Comparison of ENCODE assay signal across 34 cellular contexts in genomic region chr6:132725471-132725870, GRCh38. TPM values are rescaled to one million over a fixed set of nuclear protein-coding genes. Genes with fewer than 3 reads are reported as not detected.
DNase-seq lines count a peak whose midpoint lies in the region; ATAC-seq lines count a peak whose summit lies in the region.
"Had no signal": no experiment of that assay in that cellular context is flagged by ENCODE, and none has a peak within 500 bp of the region (broad histone marks: within the 10 kb centered on the region; RNA-seq: fewer than 3 reads in every experiment).

No MANE protein-coding gene starts in this region.

- no peak overlapping the region for H3K4me3 Mint-ChIP-seq in activated CD8-positive, alpha-beta memory T cell treated with anti-CD3 and anti-CD28 coated beads, Interleukin-2, amount 10 ng/mL, durations not matched to agents 7 days and 5 days
- H3K4me3 Mint-ChIP-seq: activated CD4-positive, alpha-beta T cell treated with anti-CD3 and anti-CD28 coated beads for 36 hours; activated naive CD8-positive, alpha-beta T cell treated with anti-CD3 and anti-CD28 coated beads for 36 hours; activated T-cell treated with anti-CD3 and anti-CD28 coated beads, Interleukin-2, amount 50 U/mL, for 24 hours; CD4-positive, CD25-positive, alpha-beta regulatory T cell; H9; naive B cell; stimulated activated naive CD8-positive, alpha-beta T cell treated with anti-CD3 and anti-CD28 coated beads, Interleukin-15, amount 100 ng/mL, for 72 hours had no signal

- ATAC-seq in activated CD8-positive, alpha-beta memory T cell treated with anti-CD3 and anti-CD28 coated beads, Interleukin-2, amount 10 ng/mL, durations not matched to agents 7 days and 5 days: no peak
- ATAC-seq in HG02571 (IDR thresholded peaks at IDR 0.05; ENCODE audit: unreplicated experiment): peak; percentile 15
- ATAC-seq in activated naive CD4-positive, alpha-beta T cell treated with anti-CD3 and anti-CD28 coated beads, Interleukin-2, amount 50 U/mL, for 72 hours: no peak
- ATAC-seq: A549; gastrocnemius medialis; lower lobe of right lung; sciatic nerve; stimulated activated naive CD8-positive, alpha-beta T cell treated with anti-CD3 and anti-CD28 coated beads, Interleukin-15, amount 100 ng/mL, for 72 hours had no signal

- H3K4me1 Mint-ChIP-seq in activated CD8-positive, alpha-beta memory T cell treated with anti-CD3 and anti-CD28 coated beads, Interleukin-2, amount 10 ng/mL, durations not matched to agents 7 days and 5 days: peaks cover 24% of the 10 kb centered on the region
- H3K4me1 Mint-ChIP-seq: H9, naive B cell had no signal

- peak overlapping the region; percentile 58 for H3K27ac Mint-ChIP-seq in activated CD8-positive, alpha-beta memory T cell treated with anti-CD3 and anti-CD28 coated beads, Interleukin-2, amount 10 ng/mL, durations not matched to agents 7 days and 5 days
- H3K27ac Mint-ChIP-seq in activated naive CD4-positive, alpha-beta T cell treated with anti-CD3 and anti-CD28 coated beads, Interleukin-2, amount 50 U/mL, for 72 hours: no peak overlapping the region
- H3K27ac Mint-ChIP-seq: activated CD4-positive, alpha-beta T cell treated with anti-CD3 and anti-CD28 coated beads for 36 hours; activated naive CD8-positive, alpha-beta T cell treated with anti-CD3 and anti-CD28 coated beads for 36 hours; activated T-cell treated with anti-CD3 and anti-CD28 coated beads, Interleukin-2, amount 50 U/mL, for 24 hours; CD4-positive, CD25-positive, alpha-beta regulatory T cell; H9; progenitor cell of endocrine pancreas; stimulated activated naive CD8-positive, alpha-beta T cell treated with anti-CD3 and anti-CD28 coated beads, Interleukin-15, amount 100 ng/mL, for 72 hours had no signal

- no peaks in the 10 kb centered on the region for H3K27me3 Mint-ChIP-seq in activated CD8-positive, alpha-beta memory T cell treated with anti-CD3 and anti-CD28 coated beads, Interleukin-2, amount 10 ng/mL, durations not matched to agents 7 days and 5 days
- H3K27me3 Mint-ChIP-seq: activated CD4-positive, alpha-beta T cell treated with anti-CD3 and anti-CD28 coated beads for 36 hours; activated naive CD8-positive, alpha-beta T cell treated with anti-CD3 and anti-CD28 coated beads for 36 hours; activated T-cell treated with anti-CD3 and anti-CD28 coated beads, Interleukin-2, amount 50 U/mL, for 24 hours; naive B cell; progenitor cell of endocrine pancreas; stimulated activated naive CD8-positive, alpha-beta T cell treated with anti-CD3 and anti-CD28 coated beads, Interleukin-15, amount 100 ng/mL, for 72 hours had no signal

- H3K9me3 Mint-ChIP-seq in activated CD8-positive, alpha-beta memory T cell treated with anti-CD3 and anti-CD28 coated beads, Interleukin-2, amount 10 ng/mL, durations not matched to agents 7 days and 5 days (ENCODE audit: low read depth): no peaks in the 10 kb centered on the region
- H3K9me3 Mint-ChIP-seq in activated naive CD4-positive, alpha-beta T cell treated with anti-CD3 and anti-CD28 coated beads, Interleukin-2, amount 50 U/mL, for 72 hours: no peaks in the 10 kb centered on the region
- H3K9me3 Mint-ChIP-seq: activated naive CD8-positive, alpha-beta T cell treated with anti-CD3 and anti-CD28 coated beads for 36 hours; activated T-cell treated with anti-CD3 and anti-CD28 coated beads, Interleukin-2, amount 50 U/mL, for 24 hours; H9; naive B cell; stimulated activated naive CD8-positive, alpha-beta T cell treated with anti-CD3 and anti-CD28 coated beads, Interleukin-15, amount 100 ng/mL, for 72 hours had no signal

- no peak for DNase-seq in activated CD8-positive, alpha-beta memory T cell treated with anti-CD3 and anti-CD28 coated beads, Interleukin-2, amount 10 ng/mL, durations not matched to agents 7 days and 5 days
- no peak for DNase-seq in activated CD8-positive, alpha-beta memory T cell treated with anti-CD3 and anti-CD28 coated beads for 24 hours
- DNase-seq in NCI-H146 treated with DMSO at 0.1 percent for 48 hours (lab: John Stamatoyannopoulos, UW; ENCODE audit: unreplicated experiment) (peak; percentile 19), dermis blood vessel endothelial cell (no peak), HUDEP-2 (lab: John Stamatoyannopoulos, UW; ENCODE audit: unreplicated experiment in 76 of 76) (no peak)
- DNase-seq in activated CD4-positive, alpha-beta T cell treated with anti-CD3 and anti-CD28 coated beads for 1 hour: no peak
- no peak for DNase-seq in activated naive CD4-positive, alpha-beta T cell treated with anti-CD3 and anti-CD28 coated beads, Interleukin-2, amount 50 U/mL, for 72 hours (ENCODE audit: low spot score in 2 of 2)
- DNase-seq: activated CD4-positive, alpha-beta T cell treated with anti-CD3 and anti-CD28 coated beads for 36 hours; activated effector memory CD4-positive, alpha-beta T cell treated with anti-CD3 and anti-CD28 coated beads, Interleukin-2, amount 50 U/mL, for 16 hours; activated naive CD8-positive, alpha-beta T cell treated with anti-CD3 and anti-CD28 coated beads for 36 hours; activated T-cell treated with anti-CD3 and anti-CD28 coated beads, Interleukin-2, amount 50 U/mL, for 24 hours; anterior cingulate cortex; DMS 273 treated with DMSO at 0.1 percent for 48 hours; gastrocnemius medialis; H9; KBM-7; lower lobe of right lung; midbrain; naive B cell; NCI-H1092; NCI-H2029 treated with DMSO at 0.1 percent for 48 hours; NCI-H524; nucleus accumbens; SIG-M5; stimulated activated CD8-positive, alpha-beta memory T cell treated with anti-CD3 and anti-CD28 coated beads, Interleukin-4, amount 100 ng/mL, for 48 hours; stimulated activated naive CD8-positive, alpha-beta T cell treated with anti-CD3 and anti-CD28 coated beads, Interleukin-15, amount 100 ng/mL, for 72 hours; T-helper 9 cell had no signal

- CTCF ChIA-PET in activated CD8-positive, alpha-beta memory T cell treated with anti-CD3 and anti-CD28 coated beads, Interleukin-2, amount 10 ng/mL, durations not matched to agents 7 days and 5 days (lab: Charles Lee): no interaction called here

- H3K36me3 Mint-ChIP-seq in activated CD8-positive, alpha-beta memory T cell treated with anti-CD3 and anti-CD28 coated beads, Interleukin-2, amount 10 ng/mL, durations not matched to agents 7 days and 5 days: no peaks in the 10 kb centered on the region
- no peaks in the 10 kb centered on the region for H3K36me3 Mint-ChIP-seq in activated naive CD4-positive, alpha-beta T cell treated with anti-CD3 and anti-CD28 coated beads, Interleukin-2, amount 50 U/mL, for 72 hours
- H3K36me3 Mint-ChIP-seq: activated naive CD8-positive, alpha-beta T cell treated with anti-CD3 and anti-CD28 coated beads for 36 hours; CD4-positive, CD25-positive, alpha-beta regulatory T cell had no signal

RNA-seq across cellular contexts. Expression of gene VNN1, which starts 11.6 kb away (rescaled TPM):
- total RNA-seq in activated CD8-positive, alpha-beta memory T cell treated with anti-CD3 and anti-CD28 coated beads, Interleukin-2, amount 10 ng/mL, durations not matched to agents 7 days and 5 days: not detected
- total RNA-seq in dermis blood vessel endothelial cell: not detected in 2 replicates
- total RNA-seq in activated naive CD4-positive, alpha-beta T cell treated with anti-CD3 and anti-CD28 coated beads, Interleukin-2, amount 50 U/mL, for 72 hours: not detected
- total RNA-seq: activated CD4-positive, alpha-beta T cell treated with anti-CD3 and anti-CD28 coated beads for 36 hours; activated naive CD8-positive, alpha-beta T cell treated with anti-CD3 and anti-CD28 coated beads for 36 hours; CD4-positive, CD25-positive, alpha-beta regulatory T cell; endothelial cell of umbilical vein; fibroblast of lung; H9; progenitor cell of endocrine pancreas had no signal

RNA-seq across cellular contexts. Expression of gene VNN2, which starts 32.2 kb away (rescaled TPM):
- 10 to 100 TPM; 12.6 to 16.2 TPM for total RNA-seq in activated CD8-positive, alpha-beta memory T cell treated with anti-CD3 and anti-CD28 coated beads, Interleukin-2, amount 10 ng/mL, durations not matched to agents 7 days and 5 days
- total RNA-seq in dermis blood vessel endothelial cell: not detected in 2 replicates
- 10 to 100 TPM; 11.4 to 19.3 TPM for total RNA-seq in activated naive CD4-positive, alpha-beta T cell treated with anti-CD3 and anti-CD28 coated beads, Interleukin-2, amount 50 U/mL, for 72 hours
- total RNA-seq: endothelial cell of umbilical vein, H9, progenitor cell of endocrine pancreas had no signal

Comparison
In these comparisons a context has a peak if more than half of its experiments do, and no peak if none do; other contexts are left out.
1. RNA of gene VNN2, which starts 32.2 kb away (total RNA-seq): 11.4 to 19.3 TPM in activated naive CD4-positive, alpha-beta T cell treated with anti-CD3 and anti-CD28 coated beads, Interleukin-2, amount 50 U/mL, for 72 hours and 12.6 to 16.2 TPM in activated CD8-positive, alpha-beta memory T cell treated with anti-CD3 and anti-CD28 coated beads, Interleukin-2, amount 10 ng/mL, durations not matched to agents 7 days and 5 days; not detected in dermis blood vessel endothelial cell; every median in the first group is over 10 times any median in the second.